Comparison of ENCODE assay signal across 8 cellular contexts in genomic region chr4:177367336-177367735, GRCh38. TPM values are rescaled to one million over a fixed set of nuclear protein-coding genes. Genes with fewer than 3 reads are reported as not detected.
DNase-seq lines count a peak whose midpoint lies in the region; ATAC-seq and TF ChIP-seq lines count a peak whose summit lies in the region.

No MANE protein-coding gene starts in this region.

- H4K20me1 ChIP-seq in DND-41 (ENCODE audit: insufficient read depth, low read length) = peaks cover 17% of the 10 kb centered on the region; the same call in 1 of the 2 replicates

- H3K27me3 ChIP-seq in DND-41 (ENCODE audit: insufficient read depth, low read length, poor library complexity) (no peaks in the 10 kb centered on the region), H7 (ENCODE audit: control insufficient read depth, insufficient read depth, low read length) (no peaks in the 10 kb centered on the region), RWPE2 (ENCODE audit: insufficient read depth, poor library complexity, severe bottlenecking) (no peaks in the 10 kb centered on the region), thyroid gland (no peaks in the 10 kb centered on the region)

- intact Hi-C loops in thyroid gland (cut with DNase I) = no loop called here

- H2AFZ ChIP-seq in DND-41 (ENCODE audit: low read depth, low read length) = no peak overlapping the region

- no peaks in the 10 kb centered on the region for H3K79me2 ChIP-seq in DND-41 (ENCODE audit: insufficient read depth, low read length)

- WGBS in thyroid gland, 2 donors = 90 to 91% methylated on average over 3 of the region's 3 CpGs

- TF ChIP-seq CTCF in DND-41 (IDR thresholded peaks at IDR 0.05; ENCODE audit: borderline replicate concordance, extremely low read depth, low read length, poor library complexity, severe bottlenecking) (peak; percentile 75), RWPE2 (IDR thresholded peaks at IDR 0.05; ENCODE audit: poor library complexity, severe bottlenecking) (peak; percentile 35), thyroid gland (IDR thresholded peaks at IDR 0.05) (no peak)

- no peak overlapping the region for H3K4me2 ChIP-seq in DND-41 (ENCODE audit: insufficient read depth, low read length)

- H3K4me3 ChIP-seq in DND-41 (ENCODE audit: low read depth in 1 of 2, low read length in 2 of 2) (no peak overlapping the region), H7 (ENCODE audit: insufficient read depth, low read depth, low read length) (no peak overlapping the region), RWPE2 (ENCODE audit: severe bottlenecking) (no peak overlapping the region), thyroid gland (replicated peaks in 1 of 3) (no peak overlapping the region)

- no peak for TF ChIP-seq POLR2A in thyroid gland (IDR thresholded peaks at IDR 0.05)

- H3K9me3 ChIP-seq in DND-41 (ENCODE audit: insufficient read depth, low read length, severe bottlenecking) = no peaks in the 10 kb centered on the region
- H3K9me3 ChIP-seq in RWPE2 (ENCODE audit: severe bottlenecking) = no peaks in the 10 kb centered on the region
- no peaks in the 10 kb centered on the region for H3K9me3 ChIP-seq in thyroid gland

- peaks cover 39% of the 10 kb centered on the region for H3K4me1 ChIP-seq in DND-41 (ENCODE audit: insufficient read depth, low read length)
- H3K4me1 ChIP-seq in RWPE2 (ENCODE audit: insufficient read depth, poor library complexity, severe bottlenecking) = no peaks in the 10 kb centered on the region
- no peaks in the 10 kb centered on the region for H3K4me1 ChIP-seq in thyroid gland

- ATAC-seq in DND-41 (ENCODE audit: insufficient read depth, low read depth) = peak; percentile 93
- ATAC-seq in RWPE2 (ENCODE audit: low read depth) = peak; percentile 71
- no peak for ATAC-seq in HG03139 (IDR thresholded peaks at IDR 0.05; ENCODE audit: unreplicated experiment)

- H3K36me3 ChIP-seq in DND-41 (ENCODE audit: insufficient read depth, low read length) (peaks cover 38% of the 10 kb centered on the region), H7 (replicated peaks; ENCODE audit: control insufficient read depth, insufficient read depth, low read length) (no peaks in the 10 kb centered on the region), RWPE2 (ENCODE audit: low read depth) (peaks cover 10% of the 10 kb centered on the region), thyroid gland (no peaks in the 10 kb centered on the region)

- H3K27ac ChIP-seq in DND-41 (ENCODE audit: low read length) = 0 out of 2 replicates have a peak overlapping the region, but pooled peaks have one; percentile 9
- no peak overlapping the region for H3K27ac ChIP-seq in RWPE2 (ENCODE audit: poor library complexity, severe bottlenecking)
- no peak overlapping the region for H3K27ac ChIP-seq in thyroid gland

- peak; percentile 87 for DNase-seq in DND-41
- DNase-seq in H7 = peak; percentile 37
- DNase-seq in RWPE2 (ENCODE audit: low spot score) = no peak
- DNase-seq in iPS-NIHi7 (ENCODE audit: extremely low spot score) = peak; percentile 67
- no peak for DNase-seq in NCI-H510A (lab: John Stamatoyannopoulos, UW)
- DNase-seq in thyroid gland = no peak
- DNase-seq in activated effector memory CD4-positive, alpha-beta T cell treated with Interleukin-2 at 50 U/mL for 16 hours = no peak

- H3K9ac ChIP-seq in DND-41 (ENCODE audit: low read depth, low read length) = no peak overlapping the region

RNA-seq across cellular contexts. Expression of gene NEIL3, which starts 57.7 kb away (rescaled TPM):
- 7.8 and 8.8 TPM in 2 replicates for total RNA-seq in H7 (2014; rRNA removed; shearing (Covaris generic))
- total RNA-seq in thyroid gland = under 1 TPM in 1 of 4 donors, not detected in 3; 0.59 TPM

Comparison
In these comparisons a context has a peak if more than half of its experiments do, and no peak if none do; other contexts are left out.
1. DNase-seq: peak in DND-41 (single experiment), H7 (single experiment) and iPS-NIHi7 (single experiment); none in RWPE2 (single experiment), NCI-H510A (single experiment), thyroid gland (0 of 2) and activated effector memory CD4-positive, alpha-beta T cell treated with Interleukin-2 at 50 U/mL for 16 hours (single experiment).
2. CTCF ChIP-seq: peak in DND-41 (single experiment) and RWPE2 (single experiment); none in thyroid gland (0 of 6).